Comparison of ENCODE assay signal across 19 cellular contexts in genomic region chr20:59044796-59045195, GRCh38. TPM values are rescaled to one million over a fixed set of nuclear protein-coding genes. Genes with fewer than 3 reads are reported as not detected.
"Had no signal": no experiment of that assay in that cellular context is flagged by ENCODE, and none has a peak within 500 bp of the region (broad histone marks: within the 10 kb centered on the region; RNA-seq: fewer than 3 reads in every experiment).

No MANE protein-coding gene starts in this region.

- H3K9me3 Mint-ChIP-seq: activated T-helper 1 cell treated with anti-CD3 and anti-CD28 coated beads, Interleukin-12 subunit alpha, Interleukin-12 subunit beta, Interleukin-2, Interleukin-4 antibody, amounts not matched to agents 30 ng/mL and 10 ng/mL and 1 ng/mL, durations not matched to agents 14 hours and 24 hours and 36 hours; mesothelial cell of epicardium had no signal

- DNase-seq: activated CD4-positive, alpha-beta T cell treated with anti-CD3 and anti-CD28 coated beads, Interleukin-2, amount 50 U/mL, for 1 hour; activated CD4-positive, CD25-positive, alpha-beta regulatory T cell; activated CD8-positive, alpha-beta memory T cell treated with anti-CD3 and anti-CD28 coated beads for 24 hours; activated naive CD4-positive, alpha-beta T cell treated with Interleukin-2 at 50 U/mL for 16 hours; anterior cingulate cortex; brain microvascular endothelial cell; cortex of kidney; effector CD4-positive, alpha-beta T cell; gastrocnemius medialis; heart right ventricle; left colon; posterior cingulate gyrus; stimulated activated CD4-positive, alpha-beta T cell treated with anti-CD3 and anti-CD28 coated beads, Interleukin-15, amount 100 ng/mL, for 24 hours; stimulated activated CD4-positive, alpha-beta T cell treated with anti-CD3 and anti-CD28 coated beads, Interleukin-4, amount 100 ng/mL, for 1 hour; stimulated activated naive CD4-positive, alpha-beta T cell; SW 1271 had no signal

- H3K27ac Mint-ChIP-seq: activated T-helper 1 cell treated with anti-CD3 and anti-CD28 coated beads, Interleukin-12 subunit alpha, Interleukin-12 subunit beta, Interleukin-2, Interleukin-4 antibody, amounts not matched to agents 30 ng/mL and 10 ng/mL and 1 ng/mL, durations not matched to agents 14 hours and 24 hours and 36 hours; mesothelial cell of epicardium had no signal

- ATAC-seq: gastrocnemius medialis, heart right ventricle, left colon had no signal

- H3K4me3 Mint-ChIP-seq: activated T-helper 1 cell treated with anti-CD3 and anti-CD28 coated beads, Interleukin-12 subunit alpha, Interleukin-12 subunit beta, Interleukin-2, Interleukin-4 antibody, amounts not matched to agents 30 ng/mL and 10 ng/mL and 1 ng/mL, durations not matched to agents 14 hours and 24 hours and 36 hours; mesothelial cell of epicardium had no signal

RNA-seq across cellular contexts. Expression of gene TUBB1, which starts 25.6 kb away (rescaled TPM):
- total RNA-seq: activated T-helper 1 cell treated with anti-CD3 and anti-CD28 coated beads, Interleukin-12 subunit alpha, Interleukin-12 subunit beta, Interleukin-2, Interleukin-4 antibody, amounts not matched to agents 30 ng/mL and 10 ng/mL and 1 ng/mL, durations not matched to agents 14 hours and 24 hours and 36 hours; left colon; mesothelial cell of epicardium; T-helper 2 cell treated with Interferon-gamma antibody and Interleukin-4, amounts not matched to agents 100 ng/mL and 5 ng/mL, for 36 hours had no signal
